1 cellular context compared by ENCODE assay signal in genomic region chr7:142891490-142892082, GRCh38.
A peak's percentile ranks its signal among the peaks of the same experiment; 100 is the strongest.
TF ChIP-seq lines count a peak whose summit lies in the region.

No MANE protein-coding gene starts in this region.

TF ChIP-seq in neural cell, 6 proteins besides CTCF, POLR2A, EP300 and RAD21 (continued from another document):
- TF ChIP-seq REST (IDR thresholded peaks at IDR 0.05; ENCODE audit: borderline replicate concordance) (no peak), SMC3 (conservative IDR thresholded peaks at IDR 0.05; ENCODE audit: poor library complexity) (no peak), POLR2AphosphoS5 (IDR thresholded peaks at IDR 0.05) (peak; percentile 72), EZH2 (IDR thresholded peaks at IDR 0.05; ENCODE audit: borderline replicate concordance, insufficient read depth, low read length, poor library complexity, severe bottlenecking) (no peak)
TF ChIP-seq in neural cell: peak in this region for 1.
